Comparison of ENCODE assay signal across 9 cellular contexts in genomic region chr19:10505583-10506229, GRCh38. TPM values are rescaled to one million over a fixed set of nuclear protein-coding genes. Genes with fewer than 3 reads are reported as not detected.
DNase-seq lines count a peak whose midpoint lies in the region; ATAC-seq, FAIRE-seq and TF ChIP-seq lines count a peak whose summit lies in the region.
"Had no signal": no experiment of that assay in that cellular context is flagged by ENCODE, and none has a peak within 500 bp of the region (broad histone marks: within the 10 kb centered on the region; RNA-seq: fewer than 3 reads in every experiment).

No MANE protein-coding gene starts in this region.

- peak in 3 of 4 donors; percentile 15 to 31 (median 24) for ATAC-seq in pancreas
- no peak for ATAC-seq in GM21423 (IDR thresholded peaks at IDR 0.05; ENCODE audit: unreplicated experiment)

- FAIRE-seq in pancreas (lab: Jason Lieb, UNC) = no peak

- no peak overlapping the region for H3K27ac ChIP-seq in Peyer's patch
- H3K27ac ChIP-seq in pancreas = no peak overlapping the region
- no peak overlapping the region for H3K27ac ChIP-seq in transverse colon
- H3K27ac ChIP-seq: skin epidermis had no signal

- TF ChIP-seq CTCF in Peyer's patch (IDR thresholded peaks at IDR 0.05) (peak; percentile 47 to 79 (median 76)), fibroblast of villous mesenchyme (IDR thresholded peaks at IDR 0.05; ENCODE audit: insufficient read depth, low read depth, low read length) (peak; percentile 89), pancreas (IDR thresholded peaks at IDR 0.05) (peak; percentile 69 to 78 (median 75)), transverse colon (IDR thresholded peaks at IDR 0.05) (peak; percentile 77 to 89 (median 79))

- DNase-seq in activated gamma-delta T cell treated with Interleukin-2 at 50 U/mL for 16 hours (peak; percentile 85), activated gamma-delta T cell (lab: John Stamatoyannopoulos, UW) (no peak), Peyer's patch (peak; percentile 73 to 91 (median 82)), fibroblast of villous mesenchyme (ENCODE audit: low read depth) (peak; percentile 74), pancreas (peak; percentile 72 to 90 (median 79)), transverse colon (peak; percentile 84)
- DNase-seq in activated T-cell treated with anti-CD3 and anti-CD28 coated beads, Interleukin-2, amount 50 U/mL, for 48 hours = peak; percentile 92 to 94

- 26 to 29% methylated on average over 17 of the region's 17 CpGs for WGBS in pancreas, 2 donors
- 29 to 38% methylated on average over 11 to 17 of the region's 17 CpGs for WGBS in transverse colon (ENCODE audit: low coverage in 1 of 2), 2 donors

- in situ Hi-C loops in transverse colon (cut with MboI; ENCODE audit: low pct_ligation_motif_present in 1 of 4, low pct_unique_long_range_greater_than_20kb in 1 of 4, low sequenced_read_pairs in 3 of 4) = no loop called here

- H3K4me1 ChIP-seq in Peyer's patch (peaks cover 0 to 17% (median 5%) of the 10 kb centered on the region in 4 donors), pancreas (peaks cover 0 to 5% (median 5%) of the 10 kb centered on the region in 3 donors), transverse colon (peaks cover 10 to 26% (median 14%) of the 10 kb centered on the region in 4 donors)

- no peak for TF ChIP-seq POLR2A in Peyer's patch (IDR thresholded peaks at IDR 0.05)
- TF ChIP-seq POLR2A in transverse colon (IDR thresholded peaks at IDR 0.05) = no peak

- no peaks in the 10 kb centered on the region for H3K9me3 ChIP-seq in Peyer's patch
- H3K9me3 ChIP-seq in pancreas = no peaks in the 10 kb centered on the region
- no peaks in the 10 kb centered on the region for H3K9me3 ChIP-seq in transverse colon

- H3K36me3 ChIP-seq in Peyer's patch = no peaks in the 10 kb centered on the region
- H3K36me3 ChIP-seq in pancreas = no peaks in the 10 kb centered on the region
- no peaks in the 10 kb centered on the region for H3K36me3 ChIP-seq in transverse colon

- no peak for TF ChIP-seq EP300 in transverse colon (IDR thresholded peaks at IDR 0.05; ENCODE audit: low read depth)

- H3K27me3 ChIP-seq in Peyer's patch = no peaks in the 10 kb centered on the region
- H3K27me3 ChIP-seq in pancreas = no peaks in the 10 kb centered on the region
- H3K27me3 ChIP-seq in transverse colon = peaks cover 17% of the 10 kb centered on the region

- intact Hi-C loops in pancreas (cut with DNase I) = no loop called here
- intact Hi-C loops in transverse colon (cut with DNase I; ENCODE audit: low total_unique reads) = loop anchor here (10.0 kb wide), 2 partner anchors 59 to 139 kb away; partner anchors contain the start of genes CDKN2D and KRI1

- H3K4me3 ChIP-seq in Peyer's patch (no peak overlapping the region), fibroblast of villous mesenchyme (ENCODE audit: low read depth, low read length) (no peak overlapping the region), pancreas (no peak overlapping the region), transverse colon (no peak overlapping the region)
- H3K4me3 ChIP-seq: skin epidermis had no signal

RNA-seq across cellular contexts. Expression of gene KEAP1, which starts 2.5 kb away (rescaled TPM):
- 10 to 100 TPM; 44.2 to 53.6 (median 46.9) TPM for total RNA-seq in Peyer's patch
- total RNA-seq in fibroblast of villous mesenchyme = 60.5 and 61.5 TPM in 2 replicates
- total RNA-seq in pancreas = 10 to 100 TPM; 25.2 to 36.4 (median 32.3) TPM
- 10 to 100 TPM; 40.9 to 48.6 TPM for polyA plus RNA-seq in pancreas
- total RNA-seq in transverse colon = 100 to 1,000 TPM in 1 of 4 donors, 10 to 100 TPM in 3; 54.8 to 348 (median 79.1) TPM

RNA-seq across cellular contexts. Expression of gene S1PR5, which starts 11.5 kb away (rescaled TPM):
- total RNA-seq in Peyer's patch (not detected), fibroblast of villous mesenchyme (1.3 and 2.9 TPM in 2 replicates), pancreas (1 to 10 TPM in 2 of 6 donors, under 1 TPM in 4; 0.32 to 1.3 (median 0.63) TPM), transverse colon (not detected)
- polyA plus RNA-seq in pancreas = under 1 TPM; 0.21 to 0.38 TPM

RNA-seq across cellular contexts. Expression of gene ATG4D, which starts 38.0 kb away (rescaled TPM):
- total RNA-seq in Peyer's patch = 100 to 1,000 TPM in 3 of 4 donors, 10 to 100 TPM in 1; 36.3 to 169 (median 150) TPM
- total RNA-seq in fibroblast of villous mesenchyme = 16.0 and 18.4 TPM in 2 replicates
- total RNA-seq in pancreas = 10 to 100 TPM; 12.9 to 26.9 (median 20.5) TPM
- 10 to 100 TPM; 35.2 to 62.1 TPM for polyA plus RNA-seq in pancreas
- 100 to 1,000 TPM in 2 of 4 donors, 10 to 100 TPM in 2; 79.9 to 164 (median 100) TPM for total RNA-seq in transverse colon
